8 cellular contexts compared by ENCODE assay signal in the genomic region with DNA sequence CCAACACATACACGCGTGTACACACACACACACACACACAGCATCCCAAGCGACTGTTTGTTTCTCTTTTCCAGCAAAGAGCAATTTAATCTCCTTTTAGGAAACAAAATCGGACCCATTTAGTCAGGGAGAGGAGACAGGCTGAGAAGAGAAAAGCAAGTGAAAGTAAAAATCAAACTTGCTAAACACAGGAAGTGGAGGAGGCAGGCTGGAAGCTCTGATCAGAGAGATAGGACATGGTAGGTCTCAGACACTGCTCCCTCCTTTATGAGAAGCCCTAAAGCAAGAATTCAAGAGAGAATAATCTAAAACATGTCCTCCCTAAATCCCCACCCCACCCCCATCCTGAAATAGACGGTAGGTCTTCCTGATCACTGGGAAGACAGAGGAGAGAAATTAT.
DNase-seq lines count a peak whose midpoint lies in the region; ATAC-seq and TF ChIP-seq lines count a peak whose summit lies in the region.

No MANE protein-coding gene starts in this region.

- peak; percentile 77 for ATAC-seq in HG03175 (IDR thresholded peaks at IDR 0.05; ENCODE audit: unreplicated experiment)
- no peak for ATAC-seq in HG02759 (IDR thresholded peaks at IDR 0.05; ENCODE audit: unreplicated experiment)
- no peak for ATAC-seq in gastroesophageal sphincter

- no peaks in the 10 kb centered on the region for H3K9me3 ChIP-seq in spleen
- H3K9me3 ChIP-seq in gastroesophageal sphincter = no peaks in the 10 kb centered on the region

- DNase-seq in activated T-cell treated with anti-CD3 and anti-CD28 coated beads, Interleukin-2, amount 50 U/mL, for 24 hours = no peak
- no peak for DNase-seq in activated T-cell treated with anti-CD3 and anti-CD28 coated beads, Interleukin-2, amount 50 U/mL, for 1 hour
- peak; percentile 1 for DNase-seq in activated naive CD8-positive, alpha-beta T cell treated with anti-CD3 and anti-CD28 coated beads for 36 hours
- no peak for DNase-seq in spleen
- no peak for DNase-seq in middle frontal gyrus (ENCODE audit: extremely low spot score, low spot score)

- TF ChIP-seq POLR2A in spleen (IDR thresholded peaks at IDR 0.05) (no peak), gastroesophageal sphincter (IDR thresholded peaks at IDR 0.05) (no peak)

- peaks cover 14% of the 10 kb centered on the region for H3K27me3 Mint-ChIP-seq in activated T-cell treated with anti-CD3 and anti-CD28 coated beads, Interleukin-2, amount 50 U/mL, for 24 hours
- no peaks in the 10 kb centered on the region for H3K27me3 Mint-ChIP-seq in activated naive CD8-positive, alpha-beta T cell treated with anti-CD3 and anti-CD28 coated beads for 36 hours

- H3K4me1 ChIP-seq in spleen (peaks cover 0 to 8% (median 0%) of the 10 kb centered on the region in 6 donors), gastroesophageal sphincter (no peaks in the 10 kb centered on the region)

- H3K36me3 ChIP-seq in spleen = no peaks in the 10 kb centered on the region
- H3K36me3 ChIP-seq in gastroesophageal sphincter = no peaks in the 10 kb centered on the region

- 42 to 52% (median 46%) methylated on average over 5 of the region's 5 CpGs for WGBS in spleen, 5 donors
- 61 to 68% methylated on average over 4 of the region's 5 CpGs for WGBS in gastroesophageal sphincter (ENCODE audit: low coverage in 1 of 2), 2 donors

- intact Hi-C loops in spleen (cut with DNase I; ENCODE audit: low total_unique reads) = no loop called here

- no peaks in the 10 kb centered on the region for H3K36me3 Mint-ChIP-seq in activated T-cell treated with anti-CD3 and anti-CD28 coated beads, Interleukin-2, amount 50 U/mL, for 24 hours (ENCODE audit: low read depth)
- H3K36me3 Mint-ChIP-seq in activated naive CD8-positive, alpha-beta T cell treated with anti-CD3 and anti-CD28 coated beads for 36 hours = no peaks in the 10 kb centered on the region

- TF ChIP-seq CTCF in spleen (IDR thresholded peaks at IDR 0.05 in 8 of 11, conservative IDR thresholded peaks at IDR 0.05 in 3 of 11) (no peak), gastroesophageal sphincter (IDR thresholded peaks at IDR 0.05) (no peak)

- H3K4me3 Mint-ChIP-seq in activated T-cell treated with anti-CD3 and anti-CD28 coated beads, Interleukin-2, amount 50 U/mL, for 24 hours = peak overlapping the region; percentile 50
- H3K4me3 Mint-ChIP-seq in activated naive CD8-positive, alpha-beta T cell treated with anti-CD3 and anti-CD28 coated beads for 36 hours = peak overlapping the region; percentile 55

- H3K4me3 ChIP-seq in spleen (peak overlapping the region in 1 of 8 donors; percentile 28), gastroesophageal sphincter (no peak overlapping the region)

- no peak for TF ChIP-seq EP300 in gastroesophageal sphincter (IDR thresholded peaks at IDR 0.05)

- H3K9me3 Mint-ChIP-seq in activated T-cell treated with anti-CD3 and anti-CD28 coated beads, Interleukin-2, amount 50 U/mL, for 24 hours = no peaks in the 10 kb centered on the region
- no peaks in the 10 kb centered on the region for H3K9me3 Mint-ChIP-seq in activated naive CD8-positive, alpha-beta T cell treated with anti-CD3 and anti-CD28 coated beads for 36 hours

- no peaks in the 10 kb centered on the region for H3K27me3 ChIP-seq in spleen (replicated peaks in 1 of 7)
- H3K27me3 ChIP-seq in gastroesophageal sphincter = no peaks in the 10 kb centered on the region

- H3K27ac Mint-ChIP-seq in activated T-cell treated with anti-CD3 and anti-CD28 coated beads, Interleukin-2, amount 50 U/mL, for 24 hours = peak overlapping the region; percentile 70
- H3K27ac Mint-ChIP-seq in activated naive CD8-positive, alpha-beta T cell treated with anti-CD3 and anti-CD28 coated beads for 36 hours = peak overlapping the region; percentile 84

- peak overlapping the region in 6 of 8 donors; percentile 1 to 43 (median 30) for H3K27ac ChIP-seq in spleen
- H3K27ac ChIP-seq in gastroesophageal sphincter = no peak overlapping the region

- peaks cover 28% of the 10 kb centered on the region for H3K4me1 Mint-ChIP-seq in activated T-cell treated with anti-CD3 and anti-CD28 coated beads, Interleukin-2, amount 50 U/mL, for 24 hours (ENCODE audit: low read depth)
- H3K4me1 Mint-ChIP-seq in activated naive CD8-positive, alpha-beta T cell treated with anti-CD3 and anti-CD28 coated beads for 36 hours = peaks cover 9% of the 10 kb centered on the region

Comparison
In these comparisons a context has a peak if more than half of its experiments do, and no peak if none do; other contexts are left out.
1. H3K27ac ChIP-seq: peak in spleen (6 of 8); none in gastroesophageal sphincter (0 of 4).